In genomic region chr2:108460345-108461037, GRCh38 we compare ENCODE assay signal across 11 cellular contexts. TPM values are rescaled to one million over a fixed set of nuclear protein-coding genes. Genes with fewer than 3 reads are reported as not detected.
A peak's percentile ranks its signal among the peaks of the same experiment; 100 is the strongest.
DNase-seq lines count a peak whose midpoint lies in the region; ATAC-seq lines count a peak whose summit lies in the region.
"Had no signal": no experiment of that assay in that cellular context is flagged by ENCODE, and none has a peak within 500 bp of the region (broad histone marks: within the 10 kb centered on the region; RNA-seq: fewer than 3 reads in every experiment).

No MANE protein-coding gene starts in this region.

- intact Hi-C loops in CD4-positive, alpha-beta memory T cell (cut with micrococcal nuclease), result no loop called here

- peaks cover 0 to 32% (median 18%) of the 10 kb centered on the region in 8 donors for H3K9me3 Mint-ChIP-seq in CD4-positive, alpha-beta memory T cell

- H3K27ac ChIP-seq in CD4-positive, alpha-beta memory T cell (ENCODE audit: low read depth, low read length), result no peak overlapping the region
- H3K27ac ChIP-seq: neural progenitor cell, tibial nerve had no signal

- H3K9me3 ChIP-seq in CD4-positive, alpha-beta memory T cell (ENCODE audit: control insufficient read depth in 1 of 2, low read length in 2 of 2), result peaks cover 0 to 5% of the 10 kb centered on the region in 2 donors

- POLR2A ChIA-PET in CD4-positive, alpha-beta memory T cell (lab: Charles Lee; ENCODE audit: partially characterized antibody), result interaction anchor here (1.2 kb wide), 1 partner anchor 11 kb away, joined by 6 read pairs; the partner anchor contains the start of gene GCC2

- no peaks in the 10 kb centered on the region for H3K27me3 Mint-ChIP-seq in CD4-positive, alpha-beta memory T cell

- H3K4me1 Mint-ChIP-seq in CD4-positive, alpha-beta memory T cell, result peaks cover 45 to 74% (median 63%) of the 10 kb centered on the region in 4 donors
- H3K4me1 Mint-ChIP-seq: neural progenitor cell had no signal

- no peaks in the 10 kb centered on the region for H3K27me3 ChIP-seq in CD4-positive, alpha-beta memory T cell (ENCODE audit: insufficient read depth, low read length)
- H3K27me3 ChIP-seq: neural progenitor cell, tibial nerve had no signal

- H3K36me3 Mint-ChIP-seq in CD4-positive, alpha-beta memory T cell, result peaks cover 81 to 83% of the 10 kb centered on the region in 2 donors

- H3K4me3 Mint-ChIP-seq in CD4-positive, alpha-beta memory T cell, result peak overlapping the region in 5 of 8 donors; percentile 13 to 56 (median 40)
- H3K4me3 Mint-ChIP-seq: neural progenitor cell had no signal

- peaks cover 20% of the 10 kb centered on the region for H3K4me1 ChIP-seq in CD4-positive, alpha-beta memory T cell (ENCODE audit: insufficient read depth, low read length)
- H3K4me1 ChIP-seq: neural progenitor cell, tibial nerve had no signal

- no peak overlapping the region for H3K4me3 ChIP-seq in CD4-positive, alpha-beta memory T cell (ENCODE audit: low read length in 2 of 2)
- H3K4me3 ChIP-seq: neural progenitor cell, tibial nerve had no signal

- peaks cover 51% of the 10 kb centered on the region for H3K36me3 ChIP-seq in CD4-positive, alpha-beta memory T cell (ENCODE audit: insufficient read depth, low read length)

- no peak for DNase-seq in CD4-positive, alpha-beta memory T cell
- DNase-seq in NAMALWA (ENCODE audit: low spot score) (no peak), NCI-H526 treated with DMSO at 0.1 percent for 48 hours (lab: John Stamatoyannopoulos, UW) (no peak), AG08395 (ENCODE audit: low spot score) (no peak), CD1c-positive myeloid dendritic cell (ENCODE audit: extremely low spot score) (no peak)
- DNase-seq: C1 segment of cervical spinal cord had no signal

- peak overlapping the region in 4 of 7 donors; percentile 7 to 74 (median 44) for H3K27ac Mint-ChIP-seq in CD4-positive, alpha-beta memory T cell
- H3K27ac Mint-ChIP-seq: neural progenitor cell had no signal

- ATAC-seq in GM18870 (IDR thresholded peaks at IDR 0.05; ENCODE audit: unreplicated experiment) (peak; percentile 88), HG02610 (IDR thresholded peaks at IDR 0.05; ENCODE audit: unreplicated experiment) (peak; percentile 87), HG03521 (IDR thresholded peaks at IDR 0.05; ENCODE audit: unreplicated experiment) (peak; percentile 64)

- CTCF ChIA-PET in CD4-positive, alpha-beta memory T cell (lab: Charles Lee; ENCODE audit: partially characterized antibody), result interaction anchor here (1.1 kb wide), 1 partner anchor 10 kb away, joined by 3 read pairs; no protein-coding TSS in a partner anchor

RNA-seq across cellular contexts. Expression of gene GCC2, which starts 11.5 kb away (rescaled TPM):
- total RNA-seq in CD4-positive, alpha-beta memory T cell, result 100 to 1,000 TPM; 209 to 232 TPM
- 10 to 100 TPM; 13.7 to 96.6 TPM for polyA plus RNA-seq in CD4-positive, alpha-beta memory T cell
